ENCODE assay signal across 8 cellular contexts in genomic region chr6:32196682-32197616, GRCh38. TPM values are rescaled to one million over a fixed set of nuclear protein-coding genes. Genes with fewer than 3 reads are reported as not detected.
A peak's percentile ranks its signal among the peaks of the same experiment; 100 is the strongest.
DNase-seq lines count a peak whose midpoint lies in the region; ATAC-seq and TF ChIP-seq lines count a peak whose summit lies in the region.

No MANE protein-coding gene starts in this region.

- POLR2A ChIA-PET in WTC11 (lab: Charles Lee): no interaction called here

- peaks cover 3% of the 10 kb centered on the region; the same call in 1 of the 2 replicates for H3K27me3 Mint-ChIP-seq in WTC11 (ENCODE audit: low read depth)
- H3K27me3 Mint-ChIP-seq in glutamatergic neuron (ENCODE audit: unreplicated experiment): peaks cover 6% of the 10 kb centered on the region

- no peaks in the 10 kb centered on the region for H3K9me3 Mint-ChIP-seq in WTC11
- H3K9me3 Mint-ChIP-seq in glutamatergic neuron (ENCODE audit: unreplicated experiment): peaks cover 11% of the 10 kb centered on the region

- H3K4me1 Mint-ChIP-seq in WTC11 (peaks cover 41% of the 10 kb centered on the region), glutamatergic neuron (ENCODE audit: low read depth, unreplicated experiment) (peaks cover 9% of the 10 kb centered on the region)

- H3K27ac Mint-ChIP-seq in WTC11 (peak overlapping the region; percentile 100), glutamatergic neuron (ENCODE audit: unreplicated experiment) (peak overlapping the region; percentile 100)

- DNase-seq in DMS53 (lab: John Stamatoyannopoulos, UW) (peak; percentile 66), DMS53 treated with DMSO at 0.1 percent for 48 hours (lab: John Stamatoyannopoulos, UW; ENCODE audit: unreplicated experiment) (no peak), WTC11 (ENCODE audit: low spot score) (no peak), glutamatergic neuron (no peak), pons (ENCODE audit: low spot score) (peak; percentile 74), DMS 273 treated with DMSO at 0.1 percent for 48 hours (lab: John Stamatoyannopoulos, UW) (no peak), NCI-H2029 (lab: John Stamatoyannopoulos, UW) (no peak)

- H3K4me3 Mint-ChIP-seq in WTC11 (peak overlapping the region; percentile 95), glutamatergic neuron (ENCODE audit: unreplicated experiment) (peak overlapping the region; percentile 91)

- H3K36me3 Mint-ChIP-seq in WTC11: no peaks in the 10 kb centered on the region
- H3K36me3 Mint-ChIP-seq in glutamatergic neuron (ENCODE audit: unreplicated experiment): no peaks in the 10 kb centered on the region

- no peak for TF ChIP-seq CTCF in WTC11 (IDR thresholded peaks at IDR 0.05)
- no peak for TF ChIP-seq CTCF in glutamatergic neuron (IDR thresholded peaks at IDR 0.05; ENCODE audit: partially characterized antibody, unreplicated experiment)

- CTCF ChIA-PET in WTC11 (lab: Charles Lee): interaction anchor here (0.7 to 1.8 kb wide), 3 partner anchors 16 to 800 kb away, joined by 3 to 5 read pairs (median 3); no protein-coding TSS in a partner anchor

- ATAC-seq in WTC11: no peak
- ATAC-seq in GM21526 (IDR thresholded peaks at IDR 0.05; ENCODE audit: low FRiP score, unreplicated experiment): no peak

TF ChIP-seq in WTC11, 78 proteins besides CTCF, POLR2A, EP300 and RAD21:
- TF ChIP-seq TEAD4 (CRISPR knock-in tag; IDR thresholded peaks at IDR 0.05) (no peak), ZBTB43 (CRISPR knock-in tag; IDR thresholded peaks at IDR 0.05) (peak; percentile 60; the same call in 1 of the 2 replicates), NFYB (CRISPR knock-in tag; conservative IDR thresholded peaks at IDR 0.05; ENCODE audit: low read depth) (no peak)

RNA-seq across cellular contexts. Expression of gene GPSM3, which starts 4.5 kb away (rescaled TPM):
- 10.0 to 14.0 TPM (median 13.1 TPM) in 3 replicates for total RNA-seq in WTC11 (2021)
- total RNA-seq in glutamatergic neuron (ENCODE audit: unreplicated experiment): 3.2 TPM

RNA-seq across cellular contexts. Expression of gene PBX2, which starts 6.9 kb away (rescaled TPM):
- total RNA-seq in WTC11 (2021): 130 to 165 TPM (median 150 TPM) in 3 replicates
- 105 TPM for total RNA-seq in glutamatergic neuron (ENCODE audit: unreplicated experiment)

RNA-seq across cellular contexts. Expression of gene AGER, which starts 12.9 kb away (rescaled TPM):
- 17.7 to 20.0 TPM (median 18.1 TPM) in 3 replicates for total RNA-seq in WTC11 (2021)
- 13.2 TPM for total RNA-seq in glutamatergic neuron (ENCODE audit: unreplicated experiment)

RNA-seq across cellular contexts. Expression of gene RNF5, which starts 18.7 kb away (rescaled TPM):
- total RNA-seq in WTC11 (2021) (108 to 114 TPM (median 111 TPM) in 3 replicates), glutamatergic neuron (ENCODE audit: unreplicated experiment) (103 TPM)

RNA-seq across cellular contexts. Expression of gene AGPAT1, which starts 21.1 kb away (rescaled TPM):
- 84.5 to 88.9 TPM (median 87.5 TPM) in 3 replicates for total RNA-seq in WTC11 (2021)
- total RNA-seq in glutamatergic neuron (ENCODE audit: unreplicated experiment): 136 TPM

Comparison
In these comparisons a context has a peak if more than half of its experiments do, and no peak if none do; other contexts are left out.
1. DNase-seq: peak in DMS53 (single experiment) and pons (single experiment); none in DMS53 treated with DMSO at 0.1 percent for 48 hours (single experiment), WTC11 (single experiment), glutamatergic neuron (single experiment), DMS 273 treated with DMSO at 0.1 percent for 48 hours (single experiment) and NCI-H2029 (single experiment).